In genomic region chr7:12646139-12646538, GRCh38 we compare ENCODE assay signal across 21 cellular contexts. TPM values are rescaled to one million over a fixed set of nuclear protein-coding genes. Genes with fewer than 3 reads are reported as not detected.
DNase-seq lines count a peak whose midpoint lies in the region; ATAC-seq and TF ChIP-seq lines count a peak whose summit lies in the region.
"Had no signal": no experiment of that assay in that cellular context is flagged by ENCODE, and none has a peak within 500 bp of the region (broad histone marks: within the 10 kb centered on the region; RNA-seq: fewer than 3 reads in every experiment).

No MANE protein-coding gene starts in this region.

- H3F3A ChIP-seq in smooth muscle cell (ENCODE audit: low read depth): peaks cover 4% of the 10 kb centered on the region

- H3K27ac Mint-ChIP-seq in CD4-positive, alpha-beta T cell: no peak overlapping the region
- H3K27ac Mint-ChIP-seq: activated CD8-positive, alpha-beta T cell treated with anti-CD3 and anti-CD28 coated beads for 36 hours; CD8-positive, alpha-beta memory T cell; stimulated activated memory B cell treated with anti-CD40 and anti-IgM and Interleukin-4, amounts not matched to agents 10 μg/mL and 1 μg/mL and 100 μg/mL, for 72 hours; type B pancreatic cell had no signal

- no peaks in the 10 kb centered on the region for H3K36me3 Mint-ChIP-seq in CD4-positive, alpha-beta T cell (ENCODE audit: low read depth)
- H3K36me3 Mint-ChIP-seq: CD8-positive, alpha-beta memory T cell; stimulated activated memory B cell treated with anti-CD40 and anti-IgM and Interleukin-4, amounts not matched to agents 10 μg/mL and 1 μg/mL and 100 μg/mL, for 72 hours; type B pancreatic cell had no signal

- H3K27me3 ChIP-seq in SJSA1 (replicated peaks) (no peaks in the 10 kb centered on the region), smooth muscle cell (ENCODE audit: low read depth) (no peaks in the 10 kb centered on the region)
- no peaks in the 10 kb centered on the region for H3K27me3 ChIP-seq in CD4-positive, alpha-beta T cell (ENCODE audit: control insufficient read depth, insufficient read depth, low read length)
- H3K27me3 ChIP-seq: left lung, spleen had no signal

- H3K9me3 Mint-ChIP-seq in CD4-positive, alpha-beta T cell: no peaks in the 10 kb centered on the region
- H3K9me3 Mint-ChIP-seq: activated CD8-positive, alpha-beta T cell treated with anti-CD3 and anti-CD28 coated beads for 36 hours; CD8-positive, alpha-beta memory T cell; stimulated activated memory B cell treated with anti-CD40 and anti-IgM and Interleukin-4, amounts not matched to agents 10 μg/mL and 1 μg/mL and 100 μg/mL, for 72 hours; type B pancreatic cell had no signal

- H4K20me1 ChIP-seq in smooth muscle cell (ENCODE audit: low read depth): no peaks in the 10 kb centered on the region

- CTCF ChIA-PET in CD4-positive, alpha-beta T cell (lab: Charles Lee): no interaction called here

- H3K36me3 ChIP-seq in SJSA1 (no peaks in the 10 kb centered on the region), smooth muscle cell (ENCODE audit: low read depth) (no peaks in the 10 kb centered on the region)
- H3K36me3 ChIP-seq: left lung, prostate gland, spleen had no signal

- H3K27me3 Mint-ChIP-seq in CD4-positive, alpha-beta T cell: no peaks in the 10 kb centered on the region
- H3K27me3 Mint-ChIP-seq: activated CD8-positive, alpha-beta T cell treated with anti-CD3 and anti-CD28 coated beads for 36 hours; CD8-positive, alpha-beta memory T cell; stimulated activated memory B cell treated with anti-CD40 and anti-IgM and Interleukin-4, amounts not matched to agents 10 μg/mL and 1 μg/mL and 100 μg/mL, for 72 hours; type B pancreatic cell had no signal

- peak overlapping the region; percentile 37 for H3K4me2 ChIP-seq in smooth muscle cell

- DNase-seq in NCI-H82 (lab: John Stamatoyannopoulos, UW) (peak; percentile 56), NCI-H82 treated with DMSO at 0.1 percent for 48 hours (lab: John Stamatoyannopoulos, UW; ENCODE audit: unreplicated experiment) (no peak), SJSA1 (ENCODE audit: low read depth in 1 of 2, low spot score in 2 of 2) (peak; percentile 67 to 76), fibroblast of pulmonary artery (ENCODE audit: low read depth) (peak; percentile 24), smooth muscle cell (lab: John Stamatoyannopoulos, UW; ENCODE audit: unreplicated experiment) (no peak), UCSD-AML1 (lab: John Stamatoyannopoulos, UW; ENCODE audit: unreplicated experiment) (no peak), NCI-H526 treated with DMSO at 0.1 percent for 48 hours (lab: John Stamatoyannopoulos, UW) (no peak)
- DNase-seq in CD4-positive, alpha-beta T cell: no peak
- DNase-seq: activated CD8-positive, alpha-beta T cell treated with anti-CD3 and anti-CD28 coated beads for 36 hours; CD8-positive, alpha-beta memory T cell; central memory CD4-positive, alpha-beta T cell; left lung; NCI-H2029 treated with DMSO at 0.1 percent for 48 hours; NCI-H526; spleen; SW 1271 had no signal

- 23% methylated on average over 1 of the region's 1 CpG for WGBS in smooth muscle cell (ENCODE audit: low lambda C conversion rate)

- POLR2A ChIA-PET in CD4-positive, alpha-beta T cell (lab: Charles Lee): no interaction called here

- H3K9ac ChIP-seq in smooth muscle cell (ENCODE audit: low read depth): no peak overlapping the region

- H3K79me2 ChIP-seq in smooth muscle cell (ENCODE audit: low read depth): no peaks in the 10 kb centered on the region

- H3K4me3 Mint-ChIP-seq in CD4-positive, alpha-beta T cell: no peak overlapping the region
- H3K4me3 Mint-ChIP-seq: activated CD8-positive, alpha-beta T cell treated with anti-CD3 and anti-CD28 coated beads for 36 hours; CD8-positive, alpha-beta memory T cell; stimulated activated memory B cell treated with anti-CD40 and anti-IgM and Interleukin-4, amounts not matched to agents 10 μg/mL and 1 μg/mL and 100 μg/mL, for 72 hours; type B pancreatic cell had no signal

- peaks cover 57% of the 10 kb centered on the region for H3K4me1 ChIP-seq in SJSA1 (replicated peaks)
- peaks cover 6% of the 10 kb centered on the region for H3K4me1 ChIP-seq in smooth muscle cell (ENCODE audit: low read depth)
- H3K4me1 ChIP-seq: left lung, prostate gland had no signal

- peak overlapping the region; percentile 85 for H3K27ac ChIP-seq in SJSA1
- peak overlapping the region; percentile 90 for H3K27ac ChIP-seq in smooth muscle cell (ENCODE audit: low read depth)
- no peak overlapping the region for H3K27ac ChIP-seq in CD4-positive, alpha-beta T cell (ENCODE audit: low read depth, low read length)
- H3K27ac ChIP-seq: 22Rv1, left lung, prostate gland, spleen had no signal

- H3K4me3 ChIP-seq in SJSA1: no peak overlapping the region
- no peak overlapping the region for H3K4me3 ChIP-seq in fibroblast of pulmonary artery (replicated peaks; ENCODE audit: low read depth, low read length)
- no peak overlapping the region for H3K4me3 ChIP-seq in smooth muscle cell
- H3K4me3 ChIP-seq: left lung, prostate gland, spleen had no signal

- H2AFZ ChIP-seq in smooth muscle cell (ENCODE audit: low read depth): no peak overlapping the region

- H3K9me3 ChIP-seq in SJSA1 (replicated peaks) (no peaks in the 10 kb centered on the region), smooth muscle cell (replicated peaks; ENCODE audit: low read depth) (no peaks in the 10 kb centered on the region)
- no peaks in the 10 kb centered on the region for H3K9me3 ChIP-seq in CD4-positive, alpha-beta T cell (ENCODE audit: control insufficient read depth, low read length)
- H3K9me3 ChIP-seq: left lung, prostate gland, spleen had no signal

- intact Hi-C loops in CD4-positive, alpha-beta T cell (cut with DNase I, micrococcal nuclease): no loop called here

- no peak for ATAC-seq in CD4-positive, alpha-beta T cell (ENCODE audit: poor library complexity)
- ATAC-seq: activated CD8-positive, alpha-beta T cell treated with anti-CD3 and anti-CD28 coated beads for 36 hours; left lung; Panc1; stimulated activated memory B cell treated with anti-CD40 and anti-IgM and Interleukin-4, amounts not matched to agents 10 μg/mL and 1 μg/mL and 100 μg/mL, for 72 hours had no signal

- TF ChIP-seq CTCF in fibroblast of pulmonary artery (IDR thresholded peaks at IDR 0.05; ENCODE audit: low read length, missing control alignments) (no peak), smooth muscle cell (IDR thresholded peaks at IDR 0.05; ENCODE audit: borderline replicate concordance, insufficient read depth, poor library complexity, severe bottlenecking) (no peak)
- TF ChIP-seq CTCF in CD4-positive, alpha-beta T cell (IDR thresholded peaks at IDR 0.05): no peak

- no peaks in the 10 kb centered on the region for H3K4me1 Mint-ChIP-seq in CD4-positive, alpha-beta T cell (ENCODE audit: low read depth)
- H3K4me1 Mint-ChIP-seq: CD8-positive, alpha-beta memory T cell; stimulated activated memory B cell treated with anti-CD40 and anti-IgM and Interleukin-4, amounts not matched to agents 10 μg/mL and 1 μg/mL and 100 μg/mL, for 72 hours had no signal

RNA-seq across cellular contexts. Expression of gene ARL4A, which starts 41.3 kb away (rescaled TPM):
- total RNA-seq in SJSA1 (2014; rRNA removed; shearing (Covaris generic)): 23.7 and 29.6 TPM in 2 replicates
- 86.6 and 112 TPM in 2 replicates for total RNA-seq in smooth muscle cell
- 97.3 and 113 TPM in 2 replicates for polyA plus RNA-seq in smooth muscle cell
- 10 to 100 TPM; 72.5 to 75.9 TPM for total RNA-seq in CD4-positive, alpha-beta T cell

Comparison
In these comparisons a context has a peak if more than half of its experiments do, and no peak if none do; other contexts are left out.
1. DNase-seq: peak in NCI-H82 (single experiment), SJSA1 (2 of 2) and fibroblast of pulmonary artery (single experiment); none in NCI-H82 treated with DMSO at 0.1 percent for 48 hours (single experiment), smooth muscle cell (single experiment), UCSD-AML1 (single experiment), CD4-positive, alpha-beta T cell (0 of 10) and NCI-H526 treated with DMSO at 0.1 percent for 48 hours (single experiment).